In genomic region chr14:49975286-49975685, GRCh38 we compare ENCODE assay signal across 8 cellular contexts.
A peak's percentile ranks its signal among the peaks of the same experiment; 100 is the strongest.
DNase-seq lines count a peak whose midpoint lies in the region; ATAC-seq and TF ChIP-seq lines count a peak whose summit lies in the region.

No MANE protein-coding gene starts in this region.

- H3K27me3 ChIP-seq in CD4-positive, alpha-beta T cell (ENCODE audit: control insufficient read depth, insufficient read depth, low read length) = no peaks in the 10 kb centered on the region
- no peaks in the 10 kb centered on the region for H3K27me3 ChIP-seq in OCI-LY1 (ENCODE audit: insufficient read depth, low read length)
- H3K27me3 ChIP-seq in duodenal mucosa (ENCODE audit: control insufficient read depth in 1 of 2, insufficient read depth in 2 of 2, low read length in 2 of 2) = no peaks in the 10 kb centered on the region
- H3K27me3 ChIP-seq in Caco-2 (replicated peaks; ENCODE audit: control insufficient read depth, insufficient read depth, low read length) = no peaks in the 10 kb centered on the region

- H3K27me3 Mint-ChIP-seq in CD4-positive, alpha-beta T cell = no peaks in the 10 kb centered on the region
- H3K27me3 Mint-ChIP-seq in osteocyte (ENCODE audit: unreplicated experiment) = no peaks in the 10 kb centered on the region
- H3K27me3 Mint-ChIP-seq in Caco-2 (ENCODE audit: insufficient read depth, unreplicated experiment) = no peaks in the 10 kb centered on the region

- no peak overlapping the region for H3K4me3 ChIP-seq in OCI-LY1 (ENCODE audit: low read depth, low read length, poor library complexity, severe bottlenecking)
- H3K4me3 ChIP-seq in duodenal mucosa (ENCODE audit: low read depth in 1 of 2, low read length in 2 of 2) = no peak overlapping the region
- no peak overlapping the region for H3K4me3 ChIP-seq in Caco-2 (ENCODE audit: low read depth, low read length)

- H3K4me1 ChIP-seq in OCI-LY1 (ENCODE audit: insufficient read depth, low read length, severe bottlenecking) (peaks cover 90% of the 10 kb centered on the region), duodenal mucosa (ENCODE audit: control insufficient read depth in 1 of 2, insufficient read depth in 2 of 2, low read length in 2 of 2) (peaks cover 47 to 58% of the 10 kb centered on the region in 2 donors), Caco-2 (peaks cover 50% of the 10 kb centered on the region)

- ATAC-seq in CD4-positive, alpha-beta T cell (ENCODE audit: poor library complexity) = no peak
- ATAC-seq in GM19463 (IDR thresholded peaks at IDR 0.05; ENCODE audit: unreplicated experiment) = no peak

- peaks cover 2% of the 10 kb centered on the region for H3K9me3 Mint-ChIP-seq in CD4-positive, alpha-beta T cell
- no peaks in the 10 kb centered on the region for H3K9me3 Mint-ChIP-seq in osteocyte (ENCODE audit: unreplicated experiment)
- no peaks in the 10 kb centered on the region for H3K9me3 Mint-ChIP-seq in Caco-2 (ENCODE audit: unreplicated experiment)

- POLR2A ChIA-PET in CD4-positive, alpha-beta T cell (lab: Charles Lee) = interaction anchor here (1.0 to 11.5 kb wide), 5 partner anchors 26 to 113 kb away, joined by 3 to 208 read pairs (median 12); partner anchors contain the start of gene ARF6
- POLR2A ChIA-PET in Caco-2 (lab: Charles Lee) = no interaction called here

- H3K36me3 ChIP-seq in OCI-LY1 (ENCODE audit: insufficient read depth, low read length) (no peaks in the 10 kb centered on the region), duodenal mucosa (ENCODE audit: control insufficient read depth in 1 of 2, insufficient read depth in 2 of 2, low read length in 2 of 2) (no peaks in the 10 kb centered on the region), Caco-2 (ENCODE audit: control insufficient read depth, insufficient read depth, low read length) (no peaks in the 10 kb centered on the region)

- peak overlapping the region; percentile 90 for H3K27ac Mint-ChIP-seq in CD4-positive, alpha-beta T cell
- H3K27ac Mint-ChIP-seq in osteocyte (ENCODE audit: unreplicated experiment) (peak overlapping the region; percentile 90), Caco-2 (ENCODE audit: unreplicated experiment) (no peak overlapping the region)

- no peak overlapping the region for H3K4me3 Mint-ChIP-seq in CD4-positive, alpha-beta T cell
- no peak overlapping the region for H3K4me3 Mint-ChIP-seq in osteocyte (ENCODE audit: unreplicated experiment)
- no peak overlapping the region for H3K4me3 Mint-ChIP-seq in Caco-2 (ENCODE audit: unreplicated experiment)

- H3K27ac ChIP-seq in CD4-positive, alpha-beta T cell (ENCODE audit: low read depth, low read length) = peak overlapping the region; percentile 26
- H3K27ac ChIP-seq in OCI-LY1 (ENCODE audit: low read depth, low read length, poor library complexity, severe bottlenecking) = peak overlapping the region; percentile 98
- H3K27ac ChIP-seq in duodenal mucosa (ENCODE audit: low read depth, low read length) = peak overlapping the region; percentile 23

- H3K4me1 Mint-ChIP-seq in CD4-positive, alpha-beta T cell (ENCODE audit: low read depth) = peaks cover 83% of the 10 kb centered on the region
- H3K4me1 Mint-ChIP-seq in osteocyte (ENCODE audit: unreplicated experiment) (peaks cover 68% of the 10 kb centered on the region), Caco-2 (ENCODE audit: low read depth, unreplicated experiment) (peaks cover 39% of the 10 kb centered on the region)

- DNase-seq in CD4-positive, alpha-beta T cell = no peak
- DNase-seq in osteocyte (ENCODE audit: extremely low spot score, unreplicated experiment) (no peak), Caco-2 (no peak), GM19238 (ENCODE audit: insufficient read length, low spot score) (no peak), GM13977 (ENCODE audit: low spot score) (no peak)

- no peaks in the 10 kb centered on the region for H3K9me2 ChIP-seq in OCI-LY1 (ENCODE audit: low read depth, low read length)

- intact Hi-C loops in CD4-positive, alpha-beta T cell (cut with DNase I, micrococcal nuclease) = loop anchor here (2.0 to 5.0 kb wide), 2 partner anchors 28 to 33 kb away; no protein-coding TSS in a partner anchor
- intact Hi-C loops in Caco-2 (cut with micrococcal nuclease; ENCODE audit: unreplicated experiment) = no loop called here

- CTCF ChIA-PET in CD4-positive, alpha-beta T cell (lab: Charles Lee) = interaction anchor here (2.2 kb wide), 1 partner anchor 28 kb away, joined by 7 read pairs; no protein-coding TSS in a partner anchor
- CTCF ChIA-PET in Caco-2 (lab: Charles Lee) = interaction anchor here (0.6 kb wide), 1 partner anchor 446 kb away, joined by 3 read pairs; no protein-coding TSS in a partner anchor

- H3K9ac ChIP-seq in OCI-LY1 (ENCODE audit: low read length) = peak overlapping the region; percentile 6; the same call in 1 of the 2 replicates
- H3K9ac ChIP-seq in duodenal mucosa (ENCODE audit: low read depth in 1 of 2, low read length in 2 of 2) = no peak overlapping the region

- H2AFZ ChIP-seq in OCI-LY1 (ENCODE audit: low read length) = no peak overlapping the region

- no peaks in the 10 kb centered on the region for H4K20me1 ChIP-seq in OCI-LY1 (ENCODE audit: insufficient read depth, low read length)

- H3K9me3 ChIP-seq in CD4-positive, alpha-beta T cell (ENCODE audit: control insufficient read depth, low read length) = no peaks in the 10 kb centered on the region
- H3K9me3 ChIP-seq in OCI-LY1 (ENCODE audit: low read length) (no peaks in the 10 kb centered on the region), duodenal mucosa (ENCODE audit: control insufficient read depth in 1 of 2, low read length in 2 of 2) (no peaks in the 10 kb centered on the region), Caco-2 (no peaks in the 10 kb centered on the region)

- H3F3A ChIP-seq in OCI-LY1 (ENCODE audit: insufficient read depth, low read length) = peaks cover 16% of the 10 kb centered on the region

- TF ChIP-seq CTCF in CD4-positive, alpha-beta T cell (IDR thresholded peaks at IDR 0.05) = no peak
- TF ChIP-seq CTCF in OCI-LY1 (IDR thresholded peaks at IDR 0.05; ENCODE audit: low read length) = no peak
- no peak for TF ChIP-seq CTCF in osteocyte (IDR thresholded peaks at IDR 0.05)
- TF ChIP-seq CTCF in Caco-2 (IDR thresholded peaks at IDR 0.05; ENCODE audit: insufficient read depth in 1 of 2, low read depth in 1 of 2, low read length in 1 of 2, severe bottlenecking in 1 of 2, unreplicated experiment in 1 of 2) = no peak
- no peak for TF ChIP-seq CTCF in GM13977 (IDR thresholded peaks at IDR 0.05; ENCODE audit: extremely low read depth, insufficient read depth, missing control alignments)

- peaks cover 5% of the 10 kb centered on the region for H3K79me2 ChIP-seq in OCI-LY1 (ENCODE audit: insufficient read depth, low read length)

- BruUV-seq in Caco-2 (replicated peaks; lab: Mats Ljungman, UMichigan) = no TSS peak

- no peaks in the 10 kb centered on the region for H3K36me3 Mint-ChIP-seq in CD4-positive, alpha-beta T cell (ENCODE audit: low read depth)
- H3K36me3 Mint-ChIP-seq in osteocyte (ENCODE audit: unreplicated experiment) (no peaks in the 10 kb centered on the region), Caco-2 (ENCODE audit: insufficient read depth, unreplicated experiment) (no peaks in the 10 kb centered on the region)

- H3K4me2 ChIP-seq in OCI-LY1 (ENCODE audit: low read length) = no peak overlapping the region

- in situ Hi-C loops in GM13977 (cut with MboI; ENCODE audit: low pct_unique_long_range_greater_than_20kb, low sequenced_read_pairs, unreplicated experiment) = no loop called here

Comparison
In these comparisons a context has a peak if more than half of its experiments do, and no peak if none do; other contexts are left out.
1. H3K27ac ChIP-seq: peak in every context shown above with its lines; median percentile 98 in OCI-LY1; 26 in CD4-positive, alpha-beta T cell; 23 in duodenal mucosa.